Comparison of ENCODE assay signal across 2 cellular contexts in the genomic region with DNA sequence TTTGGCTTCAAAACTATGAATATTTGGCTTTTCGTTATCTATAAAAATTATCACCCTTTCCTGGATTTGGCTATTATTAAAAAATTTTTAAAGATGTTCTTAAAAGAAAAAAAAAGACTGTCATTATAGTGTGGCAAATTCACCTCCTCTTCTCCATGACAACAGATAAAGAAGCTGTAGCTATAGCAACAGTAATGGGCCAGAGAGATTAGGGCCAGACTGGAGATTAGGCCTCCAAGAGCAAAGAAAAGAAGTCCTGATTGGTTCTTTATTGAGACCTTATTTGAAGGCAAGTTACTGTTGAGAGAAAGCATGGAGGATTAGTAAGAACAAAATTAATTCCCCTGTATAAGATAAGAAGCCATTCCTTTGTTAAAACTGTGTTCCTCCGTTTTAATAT.
TF ChIP-seq lines count a peak whose summit lies in the region.

No MANE protein-coding gene starts in this region.

TF ChIP-seq in SK-N-SH, 30 proteins besides CTCF, POLR2A, EP300 and RAD21 (continued from another document):
- TF ChIP-seq SMC3 (IDR thresholded peaks at IDR 0.05; ENCODE audit: low read depth, low read length) (no peak), GATA2 (CRISPR knock-in tag; IDR thresholded peaks at IDR 0.05) (no peak), PBX3 (IDR thresholded peaks at IDR 0.05) (no peak), TEAD4 (IDR thresholded peaks at IDR 0.05; ENCODE audit: borderline replicate concordance, insufficient read depth) (no peak), RFX5 (IDR thresholded peaks at IDR 0.05; ENCODE audit: low read length) (no peak)

TF ChIP-seq in SK-N-SH treated with all-trans-retinoic acid at 6 μM for 48 hours, 23 proteins besides CTCF, POLR2A, EP300 and RAD21 (continued from another document):
- TF ChIP-seq, protein P1, sequence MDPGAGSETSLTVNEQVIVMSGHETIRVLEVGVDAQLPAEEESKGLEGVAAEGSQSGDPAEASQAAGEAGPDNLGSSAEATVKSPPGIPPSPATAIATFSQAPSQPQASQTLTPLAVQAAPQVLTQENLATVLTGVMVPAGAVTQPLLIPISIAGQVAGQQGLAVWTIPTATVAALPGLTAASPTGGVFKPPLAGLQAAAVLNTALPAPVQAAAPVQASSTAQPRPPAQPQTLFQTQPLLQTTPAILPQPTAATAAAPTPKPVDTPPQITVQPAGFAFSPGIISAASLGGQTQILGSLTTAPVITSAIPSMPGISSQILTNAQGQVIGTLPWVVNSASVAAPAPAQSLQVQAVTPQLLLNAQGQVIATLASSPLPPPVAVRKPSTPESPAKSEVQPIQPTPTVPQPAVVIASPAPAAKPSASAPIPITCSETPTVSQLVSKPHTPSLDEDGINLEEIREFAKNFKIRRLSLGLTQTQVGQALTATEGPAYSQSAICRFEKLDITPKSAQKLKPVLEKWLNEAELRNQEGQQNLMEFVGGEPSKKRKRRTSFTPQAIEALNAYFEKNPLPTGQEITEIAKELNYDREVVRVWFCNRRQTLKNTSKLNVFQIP (CRISPR knock-in tag; IDR thresholded peaks at IDR 0.05; ENCODE audit: borderline replicate concordance, low read depth), result no peak
